In the genomic region with DNA sequence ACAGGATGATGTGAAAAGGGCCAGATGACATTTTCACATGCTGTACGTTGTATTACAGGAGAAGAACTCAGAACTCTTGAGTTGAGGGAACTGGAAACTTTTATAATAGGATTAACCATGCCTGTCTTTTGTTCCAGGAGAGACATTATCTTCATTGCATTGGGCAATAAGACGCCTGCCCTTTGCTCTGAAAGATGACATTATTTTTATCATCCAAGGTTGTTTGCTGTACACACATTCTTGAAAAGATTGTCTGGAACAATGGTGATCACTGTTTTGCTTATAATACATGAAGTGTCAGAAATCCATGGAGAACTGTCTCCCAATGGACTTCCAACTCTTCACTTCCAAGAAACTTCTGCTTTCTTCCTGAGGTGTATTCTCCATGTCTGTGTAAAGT, we compare ENCODE assay signal across 8 cellular contexts.
"Had no signal": no experiment of that assay in that cellular context is flagged by ENCODE, and none has a peak within 500 bp of the region (broad histone marks: within the 10 kb centered on the region; RNA-seq: fewer than 3 reads in every experiment).

No MANE protein-coding gene starts in this region.

- ATAC-seq: GM12878 had no signal

- DNase-seq: GDM1, GF-D8 had no signal

- H3K4me3 ChIP-seq: GM12878 had no signal

- FAIRE-seq: G401.6, GM12878, GM12891, GM12892, GM18507, GM19239 had no signal
